ENCODE assay signal across 1 cellular context in genomic region chr22:39917776-39918493, GRCh38.
TF ChIP-seq lines count a peak whose summit lies in the region.

No MANE protein-coding gene starts in this region.

TF ChIP-seq in K562, 482 proteins besides CTCF, POLR2A, EP300 and RAD21 (continued from another document):
- TF ChIP-seq, protein P1, sequence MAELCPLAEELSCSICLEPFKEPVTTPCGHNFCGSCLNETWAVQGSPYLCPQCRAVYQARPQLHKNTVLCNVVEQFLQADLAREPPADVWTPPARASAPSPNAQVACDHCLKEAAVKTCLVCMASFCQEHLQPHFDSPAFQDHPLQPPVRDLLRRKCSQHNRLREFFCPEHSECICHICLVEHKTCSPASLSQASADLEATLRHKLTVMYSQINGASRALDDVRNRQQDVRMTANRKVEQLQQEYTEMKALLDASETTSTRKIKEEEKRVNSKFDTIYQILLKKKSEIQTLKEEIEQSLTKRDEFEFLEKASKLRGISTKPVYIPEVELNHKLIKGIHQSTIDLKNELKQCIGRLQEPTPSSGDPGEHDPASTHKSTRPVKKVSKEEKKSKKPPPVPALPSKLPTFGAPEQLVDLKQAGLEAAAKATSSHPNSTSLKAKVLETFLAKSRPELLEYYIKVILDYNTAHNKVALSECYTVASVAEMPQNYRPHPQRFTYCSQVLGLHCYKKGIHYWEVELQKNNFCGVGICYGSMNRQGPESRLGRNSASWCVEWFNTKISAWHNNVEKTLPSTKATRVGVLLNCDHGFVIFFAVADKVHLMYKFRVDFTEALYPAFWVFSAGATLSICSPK (IDR thresholded peaks at IDR 0.05; ENCODE audit: borderline replicate concordance) = no peak
- TF ChIP-seq CBFB (CRISPR knock-in tag; IDR thresholded peaks at IDR 0.05) (no peak), FOXJ3 (CRISPR knock-in tag; IDR thresholded peaks at IDR 0.05) (no peak), CHCHD3 (CRISPR knock-in tag; IDR thresholded peaks at IDR 0.05) (no peak), ZNF778 (CRISPR knock-in tag; IDR thresholded peaks at IDR 0.05) (no peak), ZNF121 (CRISPR knock-in tag; conservative IDR thresholded peaks at IDR 0.05) (no peak), ZNF232 (CRISPR knock-in tag; IDR thresholded peaks at IDR 0.05) (no peak), ZFPM2 (CRISPR knock-in tag; IDR thresholded peaks at IDR 0.05) (no peak), TGIF2 (CRISPR knock-in tag; IDR thresholded peaks at IDR 0.05) (no peak), BCL6 (CRISPR knock-in tag; IDR thresholded peaks at IDR 0.05) (no peak), ZNF165 (CRISPR knock-in tag; IDR thresholded peaks at IDR 0.05; ENCODE audit: borderline replicate concordance) (no peak), ZNF347 (CRISPR knock-in tag; IDR thresholded peaks at IDR 0.05; ENCODE audit: low read depth) (no peak), GABPB1 (CRISPR knock-in tag; IDR thresholded peaks at IDR 0.05) (no peak), NFIC (IDR thresholded peaks at IDR 0.05) (peak; percentile 85), NFYB (IDR thresholded peaks at IDR 0.05; ENCODE audit: extremely low read depth, insufficient read length) (no peak), ZNF707 (CRISPR knock-in tag; conservative IDR thresholded peaks at IDR 0.05) (no peak), HNRNPL (IDR thresholded peaks at IDR 0.05; ENCODE audit: low read depth, low read length) (no peak), JUND (IDR thresholded peaks at IDR 0.05; ENCODE audit: borderline replicate concordance, low read depth, low read length) (no peak), JUND (tag; IDR thresholded peaks at IDR 0.05; ENCODE audit: borderline replicate concordance, low read depth, low read length) (peak; percentile 42; the same call in 1 of the 3 replicates), MAFK (IDR thresholded peaks at IDR 0.05; ENCODE audit: low read length) (no peak), ZNF12 (CRISPR knock-in tag; IDR thresholded peaks at IDR 0.05) (no peak)
- TF ChIP-seq, protein P2, sequence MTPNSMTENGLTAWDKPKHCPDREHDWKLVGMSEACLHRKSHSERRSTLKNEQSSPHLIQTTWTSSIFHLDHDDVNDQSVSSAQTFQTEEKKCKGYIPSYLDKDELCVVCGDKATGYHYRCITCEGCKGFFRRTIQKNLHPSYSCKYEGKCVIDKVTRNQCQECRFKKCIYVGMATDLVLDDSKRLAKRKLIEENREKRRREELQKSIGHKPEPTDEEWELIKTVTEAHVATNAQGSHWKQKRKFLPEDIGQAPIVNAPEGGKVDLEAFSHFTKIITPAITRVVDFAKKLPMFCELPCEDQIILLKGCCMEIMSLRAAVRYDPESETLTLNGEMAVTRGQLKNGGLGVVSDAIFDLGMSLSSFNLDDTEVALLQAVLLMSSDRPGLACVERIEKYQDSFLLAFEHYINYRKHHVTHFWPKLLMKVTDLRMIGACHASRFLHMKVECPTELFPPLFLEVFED (CRISPR knock-in tag; conservative IDR thresholded peaks at IDR 0.05) = no peak
- TF ChIP-seq, protein P3, sequence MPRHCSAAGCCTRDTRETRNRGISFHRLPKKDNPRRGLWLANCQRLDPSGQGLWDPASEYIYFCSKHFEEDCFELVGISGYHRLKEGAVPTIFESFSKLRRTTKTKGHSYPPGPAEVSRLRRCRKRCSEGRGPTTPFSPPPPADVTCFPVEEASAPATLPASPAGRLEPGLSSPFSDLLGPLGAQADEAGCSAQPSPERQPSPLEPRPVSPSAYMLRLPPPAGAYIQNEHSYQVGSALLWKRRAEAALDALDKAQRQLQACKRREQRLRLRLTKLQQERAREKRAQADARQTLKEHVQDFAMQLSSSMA (CRISPR knock-in tag; IDR thresholded peaks at IDR 0.05) = no peak
- TF ChIP-seq, protein P4, sequence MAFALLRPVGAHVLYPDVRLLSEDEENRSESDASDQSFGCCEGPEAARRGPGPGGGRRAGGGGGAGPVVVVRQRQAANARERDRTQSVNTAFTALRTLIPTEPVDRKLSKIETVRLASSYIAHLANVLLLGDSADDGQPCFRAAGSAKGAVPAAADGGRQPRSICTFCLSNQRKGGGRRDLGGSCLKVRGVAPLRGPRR (CRISPR knock-in tag; IDR thresholded peaks at IDR 0.05) = no peak
- TF ChIP-seq, protein P5, sequence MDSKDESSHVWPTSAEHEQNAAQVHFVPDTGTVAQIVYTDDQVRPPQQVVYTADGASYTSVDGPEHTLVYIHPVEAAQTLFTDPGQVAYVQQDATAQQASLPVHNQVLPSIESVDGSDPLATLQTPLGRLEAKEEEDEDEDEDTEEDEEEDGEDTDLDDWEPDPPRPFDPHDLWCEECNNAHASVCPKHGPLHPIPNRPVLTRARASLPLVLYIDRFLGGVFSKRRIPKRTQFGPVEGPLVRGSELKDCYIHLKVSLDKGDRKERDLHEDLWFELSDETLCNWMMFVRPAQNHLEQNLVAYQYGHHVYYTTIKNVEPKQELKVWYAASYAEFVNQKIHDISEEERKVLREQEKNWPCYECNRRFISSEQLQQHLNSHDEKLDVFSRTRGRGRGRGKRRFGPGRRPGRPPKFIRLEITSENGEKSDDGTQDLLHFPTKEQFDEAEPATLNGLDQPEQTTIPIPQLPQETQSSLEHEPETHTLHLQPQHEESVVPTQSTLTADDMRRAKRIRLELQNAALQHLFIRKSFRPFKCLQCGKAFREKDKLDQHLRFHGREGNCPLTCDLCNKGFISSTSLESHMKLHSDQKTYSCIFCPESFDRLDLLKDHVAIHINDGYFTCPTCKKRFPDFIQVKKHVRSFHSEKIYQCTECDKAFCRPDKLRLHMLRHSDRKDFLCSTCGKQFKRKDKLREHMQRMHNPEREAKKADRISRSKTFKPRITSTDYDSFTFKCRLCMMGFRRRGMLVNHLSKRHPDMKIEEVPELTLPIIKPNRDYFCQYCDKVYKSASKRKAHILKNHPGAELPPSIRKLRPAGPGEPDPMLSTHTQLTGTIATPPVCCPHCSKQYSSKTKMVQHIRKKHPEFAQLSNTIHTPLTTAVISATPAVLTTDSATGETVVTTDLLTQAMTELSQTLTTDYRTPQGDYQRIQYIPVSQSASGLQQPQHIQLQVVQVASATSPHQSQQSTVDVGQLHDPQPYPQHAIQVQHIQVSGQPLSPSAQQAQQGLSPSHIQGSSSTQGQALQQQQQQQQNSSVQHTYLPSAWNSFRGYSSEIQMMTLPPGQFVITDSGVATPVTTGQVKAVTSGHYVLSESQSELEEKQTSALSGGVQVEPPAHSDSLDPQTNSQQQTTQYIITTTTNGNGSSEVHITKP (IDR thresholded peaks at IDR 0.05; ENCODE audit: partially characterized antibody) = no peak
